ENCODE assay signal across 1 cellular context in the genomic region with DNA sequence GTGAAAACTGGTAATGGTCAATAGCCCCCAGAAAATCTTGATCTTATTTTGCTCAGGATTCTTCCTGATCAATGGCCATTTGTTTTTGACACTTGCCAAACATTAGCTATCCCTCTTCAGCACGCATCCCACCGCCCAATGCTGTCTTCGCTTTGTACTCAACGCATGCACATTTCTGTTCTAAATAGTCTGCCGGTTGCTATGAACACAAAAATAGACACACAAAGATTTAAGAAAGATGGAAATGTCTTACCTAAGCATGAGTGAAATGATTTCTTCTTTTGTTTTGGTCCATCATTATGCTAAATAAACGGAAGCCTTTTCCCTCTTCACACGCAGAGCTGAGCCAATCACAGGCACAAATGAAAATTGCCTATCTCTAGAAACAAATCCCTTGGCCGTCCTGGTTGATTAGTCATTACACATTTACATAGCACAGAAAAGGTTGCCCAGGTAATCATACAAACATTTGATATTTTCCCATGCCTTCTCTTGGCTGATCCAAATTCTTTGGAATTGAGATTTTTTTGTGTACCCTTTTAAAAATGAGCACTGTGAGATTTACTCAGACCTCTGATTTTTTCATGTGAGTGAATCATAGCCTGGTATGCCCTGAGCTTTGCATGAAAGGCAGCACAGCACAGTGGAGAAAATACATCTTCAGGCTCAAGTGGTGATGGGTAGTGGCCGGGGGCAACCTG.
TF ChIP-seq lines count a peak whose summit lies in the region.

No MANE protein-coding gene starts in this region.

TF ChIP-seq in K562, 482 proteins besides CTCF, POLR2A, EP300 and RAD21:
- TF ChIP-seq, protein P1, sequence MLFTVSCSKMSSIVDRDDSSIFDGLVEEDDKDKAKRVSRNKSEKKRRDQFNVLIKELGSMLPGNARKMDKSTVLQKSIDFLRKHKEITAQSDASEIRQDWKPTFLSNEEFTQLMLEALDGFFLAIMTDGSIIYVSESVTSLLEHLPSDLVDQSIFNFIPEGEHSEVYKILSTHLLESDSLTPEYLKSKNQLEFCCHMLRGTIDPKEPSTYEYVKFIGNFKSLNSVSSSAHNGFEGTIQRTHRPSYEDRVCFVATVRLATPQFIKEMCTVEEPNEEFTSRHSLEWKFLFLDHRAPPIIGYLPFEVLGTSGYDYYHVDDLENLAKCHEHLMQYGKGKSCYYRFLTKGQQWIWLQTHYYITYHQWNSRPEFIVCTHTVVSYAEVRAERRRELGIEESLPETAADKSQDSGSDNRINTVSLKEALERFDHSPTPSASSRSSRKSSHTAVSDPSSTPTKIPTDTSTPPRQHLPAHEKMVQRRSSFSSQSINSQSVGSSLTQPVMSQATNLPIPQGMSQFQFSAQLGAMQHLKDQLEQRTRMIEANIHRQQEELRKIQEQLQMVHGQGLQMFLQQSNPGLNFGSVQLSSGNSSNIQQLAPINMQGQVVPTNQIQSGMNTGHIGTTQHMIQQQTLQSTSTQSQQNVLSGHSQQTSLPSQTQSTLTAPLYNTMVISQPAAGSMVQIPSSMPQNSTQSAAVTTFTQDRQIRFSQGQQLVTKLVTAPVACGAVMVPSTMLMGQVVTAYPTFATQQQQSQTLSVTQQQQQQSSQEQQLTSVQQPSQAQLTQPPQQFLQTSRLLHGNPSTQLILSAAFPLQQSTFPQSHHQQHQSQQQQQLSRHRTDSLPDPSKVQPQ (CRISPR knock-in tag; IDR thresholded peaks at IDR 0.05; ENCODE audit: borderline replicate concordance) = no peak
- TF ChIP-seq KHSRP (IDR thresholded peaks at IDR 0.05) = no peak
- TF ChIP-seq, protein P2, sequence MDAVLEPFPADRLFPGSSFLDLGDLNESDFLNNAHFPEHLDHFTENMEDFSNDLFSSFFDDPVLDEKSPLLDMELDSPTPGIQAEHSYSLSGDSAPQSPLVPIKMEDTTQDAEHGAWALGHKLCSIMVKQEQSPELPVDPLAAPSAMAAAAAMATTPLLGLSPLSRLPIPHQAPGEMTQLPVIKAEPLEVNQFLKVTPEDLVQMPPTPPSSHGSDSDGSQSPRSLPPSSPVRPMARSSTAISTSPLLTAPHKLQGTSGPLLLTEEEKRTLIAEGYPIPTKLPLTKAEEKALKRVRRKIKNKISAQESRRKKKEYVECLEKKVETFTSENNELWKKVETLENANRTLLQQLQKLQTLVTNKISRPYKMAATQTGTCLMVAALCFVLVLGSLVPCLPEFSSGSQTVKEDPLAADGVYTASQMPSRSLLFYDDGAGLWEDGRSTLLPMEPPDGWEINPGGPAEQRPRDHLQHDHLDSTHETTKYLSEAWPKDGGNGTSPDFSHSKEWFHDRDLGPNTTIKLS (IDR thresholded peaks at IDR 0.05; ENCODE audit: borderline replicate concordance, low read depth) = no peak
- TF ChIP-seq TAF15 (IDR thresholded peaks at IDR 0.05; ENCODE audit: low read depth, low read length) = no peak
- TF ChIP-seq, protein P3, sequence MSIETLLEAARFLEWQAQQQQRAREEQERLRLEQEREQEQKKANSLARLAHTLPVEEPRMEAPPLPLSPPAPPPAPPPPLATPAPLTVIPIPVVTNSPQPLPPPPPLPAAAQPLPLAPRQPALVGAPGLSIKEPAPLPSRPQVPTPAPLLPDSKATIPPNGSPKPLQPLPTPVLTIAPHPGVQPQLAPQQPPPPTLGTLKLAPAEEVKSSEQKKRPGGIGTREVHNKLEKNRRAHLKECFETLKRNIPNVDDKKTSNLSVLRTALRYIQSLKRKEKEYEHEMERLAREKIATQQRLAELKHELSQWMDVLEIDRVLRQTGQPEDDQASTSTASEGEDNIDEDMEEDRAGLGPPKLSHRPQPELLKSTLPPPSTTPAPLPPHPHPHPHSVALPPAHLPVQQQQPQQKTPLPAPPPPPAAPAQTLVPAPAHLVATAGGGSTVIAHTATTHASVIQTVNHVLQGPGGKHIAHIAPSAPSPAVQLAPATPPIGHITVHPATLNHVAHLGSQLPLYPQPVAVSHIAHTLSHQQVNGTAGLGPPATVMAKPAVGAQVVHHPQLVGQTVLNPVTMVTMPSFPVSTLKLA (conservative IDR thresholded peaks at IDR 0.05) = no peak
- TF ChIP-seq ZNF217 (CRISPR knock-in tag; IDR thresholded peaks at IDR 0.05) = no peak
- TF ChIP-seq GABPB2 (CRISPR knock-in tag; conservative IDR thresholded peaks at IDR 0.05) = no peak
- TF ChIP-seq ZNF165 (CRISPR knock-in tag; IDR thresholded peaks at IDR 0.05; ENCODE audit: borderline replicate concordance) = no peak
- TF ChIP-seq, protein P4, sequence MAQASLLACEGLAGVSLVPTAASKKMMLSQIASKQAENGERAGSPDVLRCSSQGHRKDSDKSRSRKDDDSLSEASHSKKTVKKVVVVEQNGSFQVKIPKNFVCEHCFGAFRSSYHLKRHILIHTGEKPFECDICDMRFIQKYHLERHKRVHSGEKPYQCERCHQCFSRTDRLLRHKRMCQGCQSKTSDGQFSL (CRISPR knock-in tag; IDR thresholded peaks at IDR 0.05) = no peak
- TF ChIP-seq, protein P4 (tag; IDR thresholded peaks at IDR 0.05) = no peak
- no peak for TF ChIP-seq BCL6 (CRISPR knock-in tag; IDR thresholded peaks at IDR 0.05)
- no peak for TF ChIP-seq CCNT2 (IDR thresholded peaks at IDR 0.05; ENCODE audit: borderline replicate concordance, extremely low read depth, insufficient read length, low read depth, low read length)
- no peak for TF ChIP-seq BHLHE40 (IDR thresholded peaks at IDR 0.05; ENCODE audit: low read length)
- TF ChIP-seq, protein P5, sequence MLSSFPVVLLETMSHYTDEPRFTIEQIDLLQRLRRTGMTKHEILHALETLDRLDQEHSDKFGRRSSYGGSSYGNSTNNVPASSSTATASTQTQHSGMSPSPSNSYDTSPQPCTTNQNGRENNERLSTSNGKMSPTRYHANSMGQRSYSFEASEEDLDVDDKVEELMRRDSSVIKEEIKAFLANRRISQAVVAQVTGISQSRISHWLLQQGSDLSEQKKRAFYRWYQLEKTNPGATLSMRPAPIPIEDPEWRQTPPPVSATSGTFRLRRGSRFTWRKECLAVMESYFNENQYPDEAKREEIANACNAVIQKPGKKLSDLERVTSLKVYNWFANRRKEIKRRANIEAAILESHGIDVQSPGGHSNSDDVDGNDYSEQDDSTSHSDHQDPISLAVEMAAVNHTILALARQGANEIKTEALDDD (IDR thresholded peaks at IDR 0.05) = no peak
- no peak for TF ChIP-seq SMC3 (conservative IDR thresholded peaks at IDR 0.05; ENCODE audit: insufficient read depth, low read depth, low read length)
